10 cellular contexts compared by ENCODE assay signal in the genomic region with DNA sequence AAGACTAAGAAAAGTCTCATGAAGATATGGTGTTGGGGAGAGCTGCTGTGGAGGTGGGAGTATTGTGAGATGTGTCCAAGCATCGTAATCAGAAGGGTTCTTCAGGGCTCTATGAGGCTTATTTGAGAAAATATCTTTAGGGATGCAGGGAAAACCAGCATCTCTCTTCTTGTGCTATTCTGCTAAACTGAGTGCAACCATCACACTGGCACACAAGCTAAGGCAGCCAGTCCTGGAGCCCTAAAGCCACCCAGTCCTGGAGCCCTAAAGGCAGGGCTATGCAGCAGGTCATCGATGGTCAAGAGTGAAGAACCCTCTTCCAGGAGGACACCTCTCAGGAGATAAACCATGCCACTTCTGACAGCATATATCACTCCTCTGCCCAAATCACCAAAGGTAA.
"Had no signal": no experiment of that assay in that cellular context is flagged by ENCODE, and none has a peak within 500 bp of the region (broad histone marks: within the 10 kb centered on the region; RNA-seq: fewer than 3 reads in every experiment).

No MANE protein-coding gene starts in this region.

- H3K9me3 ChIP-seq: HAP-1 had no signal

- DNase-seq: GM23248, GOT3, H7, H9, HCEC 1CT, HFFc6 had no signal

- H3K4me1 ChIP-seq: HAP-1 had no signal

- FAIRE-seq: H54 had no signal

- H3K4me3 ChIP-seq: GM23248, GM23338, HAP-1 had no signal

- H3K36me3 ChIP-seq: HAP-1 had no signal

- H3K27ac ChIP-seq: GM23248 had no signal

- H3K4me2 ChIP-seq: GM23338 had no signal

- H2AFZ ChIP-seq: GM23248, GM23338 had no signal

- H3K9ac ChIP-seq: GM23248 had no signal

- ATAC-seq: GM23338, HCT116 had no signal
